8 cellular contexts compared by ENCODE assay signal in genomic region chr2:113977660-113978523, GRCh38.
A peak's percentile ranks its signal among the peaks of the same experiment; 100 is the strongest.
DNase-seq lines count a peak whose midpoint lies in the region; ATAC-seq, FAIRE-seq and TF ChIP-seq lines count a peak whose summit lies in the region.

No MANE protein-coding gene starts in this region.

- H3K9ac ChIP-seq in GM12878 (ENCODE audit: control insufficient read depth, insufficient read depth, low read length), result no peak overlapping the region

- H4K20me1 ChIP-seq in GM12878 (ENCODE audit: control insufficient read depth, insufficient read depth), result no peaks in the 10 kb centered on the region

- SMC1A ChIA-PET in GM12878 (lab: Charles Lee; ENCODE audit: uncharacterized antibody, unreplicated experiment), result interaction anchor here (1.0 to 3.5 kb wide), 4 partner anchors 12 to 215 kb away, joined by 3 to 12 read pairs (median 3); no protein-coding TSS in a partner anchor

- H3K36me3 ChIP-seq in GM12878 (ENCODE audit: control insufficient read depth in 2 of 2, insufficient read depth in 2 of 2, low read length in 1 of 2) (no peaks in the 10 kb centered on the region; a peak in 1 of 4 replicates), right atrium auricular region (no peaks in the 10 kb centered on the region)

- no peaks in the 10 kb centered on the region; the same call in 2 of the 3 replicates for H3K9me3 ChIP-seq in GM12878 (replicated peaks; ENCODE audit: control insufficient read depth, insufficient read depth, low read length)
- no peaks in the 10 kb centered on the region for H3K9me3 ChIP-seq in right atrium auricular region

- peak; percentile 23 for TF ChIP-seq CTCF in NB4 (IDR thresholded peaks at IDR 0.05; ENCODE audit: low read depth, low read length)
- peak in 1 of 3 experiments; percentile 12; a peak in 1 of 6 replicates for TF ChIP-seq CTCF in GM12878 (IDR thresholded peaks at IDR 0.05 in 2 of 3, conservative IDR thresholded peaks at IDR 0.05 in 1 of 3; ENCODE audit: control insufficient read depth in 2 of 3, extremely low read depth in 1 of 3, insufficient read depth in 1 of 3, low read depth in 3 of 3, low read length in 3 of 3)
- peak in 1 of 2 donors; percentile 46 for TF ChIP-seq CTCF in right atrium auricular region (IDR thresholded peaks at IDR 0.05)

- in situ Hi-C loops in GM12878 (cut with MboI), result no loop called here

- intact Hi-C loops in GM12878 (cut with micrococcal nuclease; ENCODE audit: unreplicated experiment), result loop anchor here (10.0 kb wide), 1 partner anchor 223 kb away; the partner anchor contains the start of gene SLC35F5

- no peak overlapping the region for H3K4me3 ChIP-seq in NB4 (ENCODE audit: low read depth, low read length)
- no peak overlapping the region for H3K4me3 ChIP-seq in GM12878
- H3K4me3 ChIP-seq in right atrium auricular region, result no peak overlapping the region

- no peaks in the 10 kb centered on the region for H3K79me2 ChIP-seq in GM12878 (ENCODE audit: control insufficient read depth, insufficient read depth, low read length)

- ATAC-seq in GM12878, result peak; percentile 18
- no peak for ATAC-seq in HG03342 (IDR thresholded peaks at IDR 0.05; ENCODE audit: unreplicated experiment)
- ATAC-seq in HG02623 (IDR thresholded peaks at IDR 0.05; ENCODE audit: unreplicated experiment), result no peak

- 81% methylated on average over 16 of the region's 16 CpGs for WGBS in GM12878 (ENCODE audit: insufficient coverage, insufficient replicate concordance, low lambda C conversion rate, missing lambda C conversion rate)

- POLR2A ChIA-PET in GM12878 (lab: Charles Lee), result no interaction called here

- TF ChIP-seq EP300 in GM12878 (IDR thresholded peaks at IDR 0.05; ENCODE audit: borderline replicate concordance in 1 of 2, control insufficient read depth in 1 of 2, low read depth in 2 of 2, low read length in 2 of 2), result no peak

- no peak for FAIRE-seq in GM12878 (lab: Jason Lieb, UNC)

- RAD21 ChIA-PET in GM12878 (lab: Charles Lee; ENCODE audit: unreplicated experiment), result interaction anchor here (1.0 to 2.8 kb wide), 3 partner anchors 12 to 278 kb away, joined by 4 to 8 read pairs (median 5); no protein-coding TSS in a partner anchor

- H3K4me1 ChIP-seq in GM12878 (ENCODE audit: control insufficient read depth, insufficient read depth, low read length) (no peaks in the 10 kb centered on the region), right atrium auricular region (no peaks in the 10 kb centered on the region)

- H3K27me3 ChIP-seq in GM12878 (replicated peaks in 1 of 2; ENCODE audit: control insufficient read depth in 2 of 2, insufficient read depth in 2 of 2, low read length in 1 of 2), result no peaks in the 10 kb centered on the region
- no peaks in the 10 kb centered on the region for H3K27me3 ChIP-seq in right atrium auricular region

- TF ChIP-seq POLR2A in NB4 (IDR thresholded peaks at IDR 0.05; ENCODE audit: extremely low read depth, insufficient read length) (no peak), GM12878 (IDR thresholded peaks at IDR 0.05; ENCODE audit: low read depth, low read length) (no peak; the same call in 1 of the 2 replicates)

- H2AFZ ChIP-seq in GM12878 (ENCODE audit: control insufficient read depth, low read depth, low read length), result no peak overlapping the region

- TF ChIP-seq RAD21 in GM12878 (IDR thresholded peaks at IDR 0.05; ENCODE audit: insufficient read depth, low read depth, low read length), result no peak

- peak; percentile 67 for DNase-seq in DMS153 (lab: John Stamatoyannopoulos, UW)
- peak; percentile 70 for DNase-seq in NB4 (ENCODE audit: low read depth)
- DNase-seq in GM12878 (ENCODE audit: low read depth, low spot score), result no peak
- DNase-seq in lung microvascular endothelial cell (ENCODE audit: low read depth in 2 of 2), result peak; percentile 40 to 76
- no peak for DNase-seq in OCI-M1 (lab: John Stamatoyannopoulos, UW)
- DNase-seq in right atrium auricular region (ENCODE audit: low spot score), result no peak

- BruUV-seq in GM12878 (replicated peaks; lab: Mats Ljungman, UMichigan), result no TSS peak

- no peak overlapping the region for H3K4me2 ChIP-seq in GM12878 (ENCODE audit: control insufficient read depth, insufficient read depth)

- H3K27ac ChIP-seq in GM12878 (ENCODE audit: control insufficient read depth, insufficient read depth), result no peak overlapping the region
- H3K27ac ChIP-seq in right atrium auricular region, result no peak overlapping the region

- CTCF ChIA-PET in GM12878 (lab: Yijun Ruan, JAX), result interaction anchor here (0.9 to 3.7 kb wide), 6 partner anchors 9 to 374 kb away, joined by 3 to 20 read pairs (median 4); no protein-coding TSS in a partner anchor

TF ChIP-seq in GM12878, 131 proteins besides CTCF, POLR2A, EP300 and RAD21:
- TF ChIP-seq REST (IDR thresholded peaks at IDR 0.05; ENCODE audit: low read depth, low read length) (no peak), CREB1 (IDR thresholded peaks at IDR 0.05; ENCODE audit: low read depth) (no peak), ETV6 (conservative IDR thresholded peaks at IDR 0.05 in 1 of 2, IDR thresholded peaks at IDR 0.05 in 1 of 2; ENCODE audit: borderline replicate concordance in 1 of 2, low read depth in 1 of 2) (no peak), BCL3 (IDR thresholded peaks at IDR 0.05; ENCODE audit: borderline replicate concordance, insufficient read depth, low read depth, low read length, poor library complexity, severe bottlenecking) (no peak), KLF5 (IDR thresholded peaks at IDR 0.05; ENCODE audit: partially characterized antibody) (no peak), ZSCAN29 (IDR thresholded peaks at IDR 0.05) (no peak), CBX3 (IDR thresholded peaks at IDR 0.05; ENCODE audit: borderline replicate concordance, low read depth) (no peak), JUNB (IDR thresholded peaks at IDR 0.05) (no peak), DPF2 (IDR thresholded peaks at IDR 0.05) (no peak)

Comparison
In these comparisons a context has a peak if more than half of its experiments do, and no peak if none do; other contexts are left out.
1. DNase-seq: peak in DMS153 (single experiment), NB4 (single experiment) and lung microvascular endothelial cell (2 of 2); none in GM12878 (single experiment), OCI-M1 (single experiment) and right atrium auricular region (single experiment).